ENCODE assay signal across 8 cellular contexts in the genomic region with DNA sequence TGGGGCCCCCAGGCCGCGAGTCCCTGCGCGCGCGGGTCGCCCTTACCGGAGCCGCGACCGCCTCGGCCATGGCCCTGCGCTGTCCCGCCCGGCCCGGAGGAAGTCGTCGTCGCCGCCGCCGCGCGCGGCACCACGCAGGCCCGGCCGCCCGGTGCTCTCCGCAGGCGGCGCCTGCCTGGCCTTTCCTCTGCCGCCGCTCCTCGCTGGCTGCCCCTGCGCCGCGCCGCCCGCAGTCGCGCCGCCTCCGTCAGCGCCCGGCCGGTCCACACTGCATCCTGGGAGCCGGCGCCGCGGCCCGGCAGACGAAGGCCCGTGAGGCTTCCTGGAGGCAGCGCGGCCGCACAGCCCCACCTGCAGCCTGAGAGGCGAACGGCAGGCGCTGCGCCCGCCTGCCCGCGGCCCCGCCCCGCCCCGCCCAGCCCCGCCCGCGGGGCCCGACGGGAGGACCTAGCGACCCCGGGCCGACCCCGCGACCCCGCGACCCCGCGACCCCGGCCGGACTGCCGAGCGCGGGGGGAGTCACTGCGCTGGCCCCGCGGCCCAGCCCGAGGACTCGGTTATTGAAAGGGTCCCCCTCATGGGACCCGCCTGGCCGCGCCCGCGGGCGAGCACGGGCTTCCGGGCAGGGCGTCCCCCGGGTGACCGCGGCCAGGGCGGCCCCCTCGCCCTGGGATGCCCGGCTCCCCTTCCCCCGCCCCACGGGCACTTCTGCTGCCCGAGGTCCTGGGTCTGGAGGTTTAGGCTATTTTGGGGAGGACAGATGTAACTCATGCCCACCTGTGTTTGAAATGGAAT. TPM values are rescaled to one million over a fixed set of nuclear protein-coding genes. Genes with fewer than 3 reads are reported as not detected.
DNase-seq lines count a peak whose midpoint lies in the region; ATAC-seq and TF ChIP-seq lines count a peak whose summit lies in the region.

ZNF746 (minus strand) TSS at position 343 of the 795 bp plus-strand sequence; CDS start at position 70, 273 bp downstream.

- no peak within 1 kb of the TSS for H3K27ac ChIP-seq in iPS-18a (ENCODE audit: low read length)

- peaks cover 13% of the 10 kb centered on the region for H3K36me3 ChIP-seq in iPS-18a (ENCODE audit: control insufficient read depth, low read depth, low read length)
- peaks cover 14% of the 10 kb centered on the region for H3K36me3 ChIP-seq in skeletal muscle satellite cell (ENCODE audit: insufficient read depth, low read length)

- ATAC-seq in HG02840 (IDR thresholded peaks at IDR 0.05; ENCODE audit: low FRiP score, unreplicated experiment) = peak; percentile 92

- peak within 1 kb of the TSS; percentile 99 for H3K4me2 ChIP-seq in skeletal muscle satellite cell (ENCODE audit: low read length)

- H3K9me3 ChIP-seq in iPS-18a (ENCODE audit: control insufficient read depth, low read depth, low read length) (no peaks in the 10 kb centered on the region), skeletal muscle satellite cell (replicated peaks; ENCODE audit: low read length) (no peaks in the 10 kb centered on the region)

- peaks cover 21% of the 10 kb centered on the region for H3K27me3 ChIP-seq in iPS-18a (ENCODE audit: control insufficient read depth, insufficient read depth, low read length)
- H3K27me3 ChIP-seq in skeletal muscle satellite cell (ENCODE audit: control insufficient read depth, insufficient read depth, low read length) = peaks cover 19% of the 10 kb centered on the region

- no peaks in the 10 kb centered on the region for H3K4me1 ChIP-seq in iPS-18a (ENCODE audit: control insufficient read depth, low read depth, low read length)
- H3K4me1 ChIP-seq in skeletal muscle satellite cell (ENCODE audit: control insufficient read depth, insufficient read depth, low read length) = peaks cover 19% of the 10 kb centered on the region

- H3K4me3 ChIP-seq in iPS-18a (ENCODE audit: low read length) (peak within 1 kb of the TSS; percentile 80), skeletal muscle satellite cell (ENCODE audit: low read length) (peak within 1 kb of the TSS; percentile 99)

- H3K27me3 Mint-ChIP-seq in brain = peaks cover 34% of the 10 kb centered on the region

- peak within 1 kb of the TSS; percentile 89 to 99 (median 98) for H3K27ac Mint-ChIP-seq in brain

- no peaks in the 10 kb centered on the region for H3K9me3 Mint-ChIP-seq in brain

- peak within 1 kb of the TSS; percentile 94 to 99 (median 97) for H3K4me3 Mint-ChIP-seq in brain

- peak; percentile 21 to 60 for DNase-seq in NCI-H524 (lab: John Stamatoyannopoulos, UW)
- DNase-seq in NCI-H524 treated with DMSO at 0.1 percent for 48 hours (lab: John Stamatoyannopoulos, UW) = no peak
- DNase-seq in NCI-H146 treated with DMSO at 0.1 percent for 48 hours (lab: John Stamatoyannopoulos, UW; ENCODE audit: unreplicated experiment) = peak; percentile 29
- peak; percentile 76 for DNase-seq in UCSD-AML1 (lab: John Stamatoyannopoulos, UW; ENCODE audit: unreplicated experiment)

- TF ChIP-seq CTCF in brain (conservative IDR thresholded peaks at IDR 0.05) = peak; percentile 42 to 56

- peaks cover 23% of the 10 kb centered on the region for H3K4me1 Mint-ChIP-seq in brain

- H3K9ac ChIP-seq in iPS-18a (ENCODE audit: low read length) (peak within 1 kb of the TSS; percentile 58), skeletal muscle satellite cell (ENCODE audit: low read depth, low read length) (peak within 1 kb of the TSS; percentile 97)

- H3K36me3 Mint-ChIP-seq in brain = peaks cover 21% of the 10 kb centered on the region

RNA-seq across cellular contexts. Expression of gene ZNF746, which starts in this region (rescaled TPM):
- 12.5 TPM for polyA plus RNA-seq in brain (ENCODE audit: insufficient read depth, low read depth, low replicate concordance)
- total RNA-seq in skeletal muscle satellite cell (2012; rRNA removed) = 17.5 and 20.3 TPM in 2 replicates
